ENCODE assay signal across 8 cellular contexts in genomic region chr12:6554168-6554989, GRCh38. TPM values are rescaled to one million over a fixed set of nuclear protein-coding genes. Genes with fewer than 3 reads are reported as not detected.
DNase-seq lines count a peak whose midpoint lies in the region; ATAC-seq and TF ChIP-seq lines count a peak whose summit lies in the region.

No MANE protein-coding gene starts in this region.

- H3K27ac ChIP-seq in BLaER1 = peak overlapping the region; percentile 84
- peak overlapping the region; percentile 46 for H3K27ac ChIP-seq in HL-60 (replicated peaks)
- H3K27ac ChIP-seq in ovary = peak overlapping the region in 1 of 2 donors; percentile 26

- H3K27me3 ChIP-seq in BLaER1 (no peaks in the 10 kb centered on the region), HL-60 (ENCODE audit: insufficient read depth, poor library complexity, severe bottlenecking) (no peaks in the 10 kb centered on the region), ovary (no peaks in the 10 kb centered on the region)

- DNase-seq in HL-60 (ENCODE audit: low read depth in 1 of 2, low spot score in 1 of 2) (peak in 1 of 2 experiments; percentile 89), SK-N-DZ (ENCODE audit: low spot score) (peak; percentile 90), head of caudate nucleus (peak in 41 of 42 donors; percentile 61 to 88 (median 75)), ovary (peak; percentile 61 to 76 (median 74))

- H3K36me3 Mint-ChIP-seq in activated naive CD8-positive, alpha-beta T cell = no peaks in the 10 kb centered on the region

- TF ChIP-seq EP300 in ovary (IDR thresholded peaks at IDR 0.05) = no peak

- H3K4me3 ChIP-seq in BLaER1 (peak overlapping the region; percentile 98), HL-60 (replicated peaks; ENCODE audit: insufficient read depth, low read length) (peak overlapping the region; percentile 92), ovary (peak overlapping the region; percentile 79)

- 7 to 9% (median 7%) methylated on average over 21 of the region's 21 CpGs for WGBS in ovary, 3 donors

- peak; percentile 61 for TF ChIP-seq CTCF in HL-60 (IDR thresholded peaks at IDR 0.05; ENCODE audit: insufficient read depth, low read length)
- peak in 1 of 3 donors; percentile 43 for TF ChIP-seq CTCF in ovary (IDR thresholded peaks at IDR 0.05)

- H3K9ac ChIP-seq in BLaER1 = peak overlapping the region; percentile 90

- H3K4me1 ChIP-seq in BLaER1 = peaks cover 79% of the 10 kb centered on the region
- peaks cover 25% of the 10 kb centered on the region for H3K4me1 ChIP-seq in ovary (ENCODE audit: insufficient read depth)

- peak; percentile 41 for ATAC-seq in GM19025 (IDR thresholded peaks at IDR 0.05; ENCODE audit: low read depth, unreplicated experiment)
- ATAC-seq in HG03378 (IDR thresholded peaks at IDR 0.05; ENCODE audit: unreplicated experiment) = no peak

- peaks cover 87% of the 10 kb centered on the region for H4K20me1 ChIP-seq in BLaER1

- no peak for TF ChIP-seq POLR2A in ovary (IDR thresholded peaks at IDR 0.05)

- peak overlapping the region; percentile 96 for H3K4me2 ChIP-seq in BLaER1

- intact Hi-C loops in head of caudate nucleus (cut with DNase I) = no loop called here
- intact Hi-C loops in ovary (cut with DNase I) = loop anchor here in 1 of 4 donors (10.0 kb wide), 1 partner anchor 220 kb away; the partner anchor contains the start of gene LAG3

- H3K9me3 Mint-ChIP-seq in activated naive CD8-positive, alpha-beta T cell (ENCODE audit: low read depth) = no peaks in the 10 kb centered on the region

- H3K9me3 ChIP-seq in BLaER1 = no peaks in the 10 kb centered on the region
- no peaks in the 10 kb centered on the region for H3K9me3 ChIP-seq in ovary

- H3K36me3 ChIP-seq in BLaER1 (peaks cover 56% of the 10 kb centered on the region), ovary (no peaks in the 10 kb centered on the region)

- peak overlapping the region; percentile 93 for H3K4me3 Mint-ChIP-seq in activated naive CD8-positive, alpha-beta T cell

- no peaks in the 10 kb centered on the region for H3K27me3 Mint-ChIP-seq in activated naive CD8-positive, alpha-beta T cell

- H3K4me1 Mint-ChIP-seq in activated naive CD8-positive, alpha-beta T cell (ENCODE audit: low read depth) = peaks cover 49% of the 10 kb centered on the region

- peak overlapping the region; percentile 58 for H3K27ac Mint-ChIP-seq in activated naive CD8-positive, alpha-beta T cell

RNA-seq across cellular contexts. Expression of gene IFFO1, which starts 1.5 kb away (rescaled TPM):
- 21.3 and 26.0 TPM in 2 replicates for polyA plus RNA-seq in SK-N-DZ (2014; cell fraction: cytosol; rRNA removed)
- polyA plus RNA-seq in SK-N-DZ (2014; cell fraction: nucleus; rRNA removed) = 84.3 and 84.6 TPM in 2 replicates
- total RNA-seq in ovary = 10 to 100 TPM; 10.9 to 31.4 (median 22.9) TPM
- polyA plus RNA-seq in ovary = 10 to 100 TPM in 1 of 2 donors, 1 to 10 TPM in 1; 9.7 to 25.9 TPM

RNA-seq across cellular contexts. Expression of gene NOP2, which starts 13.7 kb away (rescaled TPM):
- polyA plus RNA-seq in SK-N-DZ (2014; cell fraction: cytosol; rRNA removed) = 98.4 and 102 TPM in 2 replicates
- 461 and 536 TPM in 2 replicates for polyA plus RNA-seq in SK-N-DZ (2014; cell fraction: nucleus; rRNA removed)
- 10 to 100 TPM; 11.6 to 46.9 (median 24.5) TPM for total RNA-seq in ovary
- 10 to 100 TPM; 11.6 to 31.2 TPM for polyA plus RNA-seq in ovary

RNA-seq across cellular contexts. Expression of gene GAPDH, which starts 20.1 kb away (rescaled TPM):
- polyA plus RNA-seq in SK-N-DZ (2014; cell fraction: cytosol; rRNA removed) = 4,691 and 5,509 TPM in 2 replicates
- 2,355 and 2,713 TPM in 2 replicates for polyA plus RNA-seq in SK-N-DZ (2014; cell fraction: nucleus; rRNA removed)
- 1,000 to 10,000 TPM in 5 of 7 donors, 100 to 1,000 TPM in 2; 661 to 1,442 (median 1,249) TPM for total RNA-seq in ovary
- 1,000 to 10,000 TPM; 1,086 to 1,247 TPM for polyA plus RNA-seq in ovary

RNA-seq across cellular contexts. Expression of gene CHD4, which starts 52.8 kb away (rescaled TPM):
- polyA plus RNA-seq in SK-N-DZ (2014; cell fraction: cytosol; rRNA removed) = 266 and 275 TPM in 2 replicates
- 459 and 474 TPM in 2 replicates for polyA plus RNA-seq in SK-N-DZ (2014; cell fraction: nucleus; rRNA removed)
- total RNA-seq in ovary = 100 to 1,000 TPM; 137 to 297 (median 227) TPM
- 100 to 1,000 TPM; 118 to 177 TPM for polyA plus RNA-seq in ovary
